ENCODE assay signal across 25 cellular contexts in the genomic region with DNA sequence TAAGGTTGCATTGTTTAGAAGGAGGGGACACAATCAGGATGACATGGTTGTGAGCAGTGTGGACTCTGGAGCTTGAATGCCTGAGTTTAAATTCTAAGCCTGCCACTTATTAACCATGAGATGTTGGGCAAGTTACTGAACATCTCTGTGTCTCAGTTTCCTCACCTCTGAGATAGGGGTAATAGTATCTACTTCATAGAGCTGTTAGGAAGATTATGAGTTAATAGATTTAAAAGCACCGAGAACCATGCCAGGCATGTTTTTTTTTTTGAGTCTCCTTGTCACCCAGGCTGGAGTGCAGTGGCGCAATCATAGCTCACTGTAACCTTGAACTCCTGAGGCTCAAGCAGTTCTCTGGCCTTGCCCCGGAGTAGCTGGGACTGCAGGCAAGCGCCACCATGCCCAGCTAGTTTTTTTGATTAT. TPM values are rescaled to one million over a fixed set of nuclear protein-coding genes. Genes with fewer than 3 reads are reported as not detected.
DNase-seq lines count a peak whose midpoint lies in the region; ATAC-seq, FAIRE-seq and TF ChIP-seq lines count a peak whose summit lies in the region.
"Had no signal": no experiment of that assay in that cellular context is flagged by ENCODE, and none has a peak within 500 bp of the region (broad histone marks: within the 10 kb centered on the region; RNA-seq: fewer than 3 reads in every experiment).

No MANE protein-coding gene starts in this region.

- no peaks in the 10 kb centered on the region for H3K27me3 Mint-ChIP-seq in WTC11 (ENCODE audit: low read depth)
- H3K27me3 Mint-ChIP-seq in activated T-cell treated with anti-CD3 and anti-CD28 coated beads, Interleukin-2, amount 50 U/mL, for 24 hours: no peaks in the 10 kb centered on the region
- H3K27me3 Mint-ChIP-seq: CD4-positive, alpha-beta memory T cell had no signal

- ATAC-seq in WTC11: no peak
- ATAC-seq in left colon: peak; percentile 4
- peak; percentile 20 to 78 (median 61) for ATAC-seq in pancreas
- no peak for ATAC-seq in GM19328 (IDR thresholded peaks at IDR 0.05; ENCODE audit: unreplicated experiment)
- no peak for ATAC-seq in HG03280 (IDR thresholded peaks at IDR 0.05; ENCODE audit: unreplicated experiment)
- ATAC-seq in HG03196 (IDR thresholded peaks at IDR 0.05; ENCODE audit: unreplicated experiment): no peak
- ATAC-seq: A549, GM23338, HCT116 had no signal

- WGBS in pancreas, 2 donors: 10% methylated on average over 4 of the region's 4 CpGs

- peaks cover 0 to 6% (median 5%) of the 10 kb centered on the region in 3 donors for H3K4me1 ChIP-seq in pancreas
- H3K4me1 ChIP-seq: A549 had no signal

- no peaks in the 10 kb centered on the region for H3K27me3 ChIP-seq in pancreas
- H3K27me3 ChIP-seq: BLaER1 had no signal

- DNase-seq in HuH-7 (ENCODE audit: low spot score) (peak; percentile 61), WTC11 (ENCODE audit: low spot score) (no peak), left colon (no peak), pancreas (peak in 1 of 6 donors; percentile 48)
- no peak for DNase-seq in activated T-cell treated with anti-CD3 and anti-CD28 coated beads, Interleukin-2, amount 50 U/mL, for 24 hours
- DNase-seq: Calu3; CD4-positive, alpha-beta memory T cell; GF-D8; MM.1S; NCI-H1105; NCI-H2081; NCI-H2171 treated with DMSO at 0.1 percent for 48 hours; NCI-H446; NCI-H526 treated with DMSO at 0.1 percent for 48 hours; NK-92 treated with Interleukin-12 subunit alpha and Interleukin-12 subunit beta, amount 100 ng/mL, for 24 hours; SIG-M5 had no signal

- no peak overlapping the region for H3K4me3 Mint-ChIP-seq in WTC11
- no peak overlapping the region for H3K4me3 Mint-ChIP-seq in activated T-cell treated with anti-CD3 and anti-CD28 coated beads, Interleukin-2, amount 50 U/mL, for 24 hours
- H3K4me3 Mint-ChIP-seq: CD4-positive, alpha-beta memory T cell; GM23338 had no signal

- H3K36me3 ChIP-seq in pancreas: peaks cover 0 to 31% (median 23%) of the 10 kb centered on the region in 3 donors
- H3K36me3 ChIP-seq: BLaER1 had no signal

- CTCF ChIA-PET in WTC11 (lab: Charles Lee): interaction anchor here (0.5 kb wide), 1 partner anchor 190 kb away, joined by 6 read pairs; a partner anchor contains a TSS

- H3K9me3 Mint-ChIP-seq in WTC11: no peaks in the 10 kb centered on the region
- no peaks in the 10 kb centered on the region for H3K9me3 Mint-ChIP-seq in activated T-cell treated with anti-CD3 and anti-CD28 coated beads, Interleukin-2, amount 50 U/mL, for 24 hours
- H3K9me3 Mint-ChIP-seq: CD4-positive, alpha-beta memory T cell; GM23338 had no signal

- no peaks in the 10 kb centered on the region for H3K36me3 Mint-ChIP-seq in WTC11
- no peaks in the 10 kb centered on the region for H3K36me3 Mint-ChIP-seq in activated T-cell treated with anti-CD3 and anti-CD28 coated beads, Interleukin-2, amount 50 U/mL, for 24 hours (ENCODE audit: low read depth)
- H3K36me3 Mint-ChIP-seq: CD4-positive, alpha-beta memory T cell had no signal

- TF ChIP-seq CTCF in WTC11 (IDR thresholded peaks at IDR 0.05) (no peak), pancreas (IDR thresholded peaks at IDR 0.05) (no peak)

- H3K4me1 Mint-ChIP-seq in WTC11: no peaks in the 10 kb centered on the region
- H3K4me1 Mint-ChIP-seq in activated T-cell treated with anti-CD3 and anti-CD28 coated beads, Interleukin-2, amount 50 U/mL, for 24 hours (ENCODE audit: low read depth): no peaks in the 10 kb centered on the region
- H3K4me1 Mint-ChIP-seq: CD4-positive, alpha-beta memory T cell; GM23338 had no signal

- H3K27ac Mint-ChIP-seq in WTC11: 0 out of 2 replicates have a peak overlapping the region, but pooled peaks have one; percentile 32
- H3K27ac Mint-ChIP-seq in activated T-cell treated with anti-CD3 and anti-CD28 coated beads, Interleukin-2, amount 50 U/mL, for 24 hours: no peak overlapping the region
- H3K27ac Mint-ChIP-seq: GM23338 had no signal

- no peaks in the 10 kb centered on the region for H3K9me3 ChIP-seq in pancreas
- H3K9me3 ChIP-seq: A549, BLaER1 had no signal

- POLR2A ChIA-PET in WTC11 (lab: Charles Lee): no interaction called here

- no peak overlapping the region for H3K4me3 ChIP-seq in pancreas
- H3K4me3 ChIP-seq: A549, BLaER1, GM23338 had no signal

- H3K27ac ChIP-seq in pancreas: no peak overlapping the region
- H3K27ac ChIP-seq: A549, BLaER1 had no signal

- intact Hi-C loops in left colon (cut with DNase I, micrococcal nuclease): no loop called here
- intact Hi-C loops in pancreas (cut with DNase I): no loop called here

- no peak for FAIRE-seq in pancreas (lab: Jason Lieb, UNC)
- FAIRE-seq: A549, GM19239 had no signal

TF ChIP-seq in WTC11, 78 proteins besides CTCF, POLR2A, EP300 and RAD21 (continues in another document):
- TF ChIP-seq NFATC4 (CRISPR knock-in tag; IDR thresholded peaks at IDR 0.05) (no peak), GTF2I (CRISPR knock-in tag; conservative IDR thresholded peaks at IDR 0.05) (no peak), GABPB1 (CRISPR knock-in tag; IDR thresholded peaks at IDR 0.05) (no peak), JUN (CRISPR knock-in tag; IDR thresholded peaks at IDR 0.05) (no peak), FOXP1 (CRISPR knock-in tag; IDR thresholded peaks at IDR 0.05; ENCODE audit: borderline replicate concordance) (no peak), TCF7 (CRISPR knock-in tag; IDR thresholded peaks at IDR 0.05; ENCODE audit: low read depth) (no peak), SOX15 (CRISPR knock-in tag; IDR thresholded peaks at IDR 0.05) (no peak), NFE2L1 (CRISPR knock-in tag; IDR thresholded peaks at IDR 0.05) (no peak), CREB1 (CRISPR knock-in tag; IDR thresholded peaks at IDR 0.05) (no peak), HMGA2 (CRISPR knock-in tag; IDR thresholded peaks at IDR 0.05) (no peak)
- TF ChIP-seq, protein P1, sequence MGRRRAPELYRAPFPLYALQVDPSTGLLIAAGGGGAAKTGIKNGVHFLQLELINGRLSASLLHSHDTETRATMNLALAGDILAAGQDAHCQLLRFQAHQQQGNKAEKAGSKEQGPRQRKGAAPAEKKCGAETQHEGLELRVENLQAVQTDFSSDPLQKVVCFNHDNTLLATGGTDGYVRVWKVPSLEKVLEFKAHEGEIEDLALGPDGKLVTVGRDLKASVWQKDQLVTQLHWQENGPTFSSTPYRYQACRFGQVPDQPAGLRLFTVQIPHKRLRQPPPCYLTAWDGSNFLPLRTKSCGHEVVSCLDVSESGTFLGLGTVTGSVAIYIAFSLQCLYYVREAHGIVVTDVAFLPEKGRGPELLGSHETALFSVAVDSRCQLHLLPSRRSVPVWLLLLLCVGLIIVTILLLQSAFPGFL (CRISPR knock-in tag; IDR thresholded peaks at IDR 0.05; ENCODE audit: borderline replicate concordance): no peak
- TF ChIP-seq, protein P2, sequence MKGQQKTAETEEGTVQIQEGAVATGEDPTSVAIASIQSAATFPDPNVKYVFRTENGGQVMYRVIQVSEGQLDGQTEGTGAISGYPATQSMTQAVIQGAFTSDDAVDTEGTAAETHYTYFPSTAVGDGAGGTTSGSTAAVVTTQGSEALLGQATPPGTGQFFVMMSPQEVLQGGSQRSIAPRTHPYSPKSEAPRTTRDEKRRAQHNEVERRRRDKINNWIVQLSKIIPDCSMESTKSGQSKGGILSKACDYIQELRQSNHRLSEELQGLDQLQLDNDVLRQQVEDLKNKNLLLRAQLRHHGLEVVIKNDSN (CRISPR knock-in tag; IDR thresholded peaks at IDR 0.05): no peak
- TF ChIP-seq, protein P3, sequence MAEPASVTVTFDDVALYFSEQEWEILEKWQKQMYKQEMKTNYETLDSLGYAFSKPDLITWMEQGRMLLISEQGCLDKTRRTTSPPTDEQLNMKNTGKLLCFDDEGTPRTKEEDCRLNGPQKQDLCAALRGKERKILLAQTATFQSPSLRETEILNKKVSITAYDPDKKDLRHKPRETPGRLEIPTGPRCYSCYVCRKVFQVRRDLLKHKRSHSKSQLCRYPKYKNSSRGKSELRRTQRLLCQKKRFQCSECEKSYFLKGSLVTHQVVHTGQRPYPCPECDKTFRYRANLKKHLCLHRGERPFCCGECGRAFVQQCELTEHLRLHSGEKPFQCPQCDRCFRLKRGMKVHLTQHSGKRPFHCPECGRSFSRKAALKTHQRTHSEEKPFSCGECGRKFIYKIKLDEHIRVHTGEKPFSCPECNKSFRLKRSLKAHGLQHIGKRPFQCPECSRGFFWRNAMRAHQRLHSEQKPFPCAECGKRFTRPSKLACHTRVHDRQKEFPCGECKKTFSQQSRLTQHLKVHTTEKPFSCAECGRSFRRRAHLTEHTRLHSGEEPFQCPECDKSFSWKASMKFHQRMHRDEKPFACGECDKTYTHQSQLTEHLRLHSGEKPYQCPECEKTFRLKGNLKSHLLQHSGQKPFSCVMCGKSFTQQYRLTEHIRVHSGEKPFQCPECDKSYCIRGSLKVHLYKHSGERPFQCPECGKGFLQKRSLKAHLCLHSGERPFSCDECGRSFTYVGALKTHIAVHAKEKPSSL (CRISPR knock-in tag; conservative IDR thresholded peaks at IDR 0.05): no peak
- TF ChIP-seq, protein P4, sequence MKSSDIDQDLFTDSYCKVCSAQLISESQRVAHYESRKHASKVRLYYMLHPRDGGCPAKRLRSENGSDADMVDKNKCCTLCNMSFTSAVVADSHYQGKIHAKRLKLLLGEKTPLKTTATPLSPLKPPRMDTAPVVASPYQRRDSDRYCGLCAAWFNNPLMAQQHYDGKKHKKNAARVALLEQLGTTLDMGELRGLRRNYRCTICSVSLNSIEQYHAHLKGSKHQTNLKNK (CRISPR knock-in tag; IDR thresholded peaks at IDR 0.05): no peak
- TF ChIP-seq, protein P5, sequence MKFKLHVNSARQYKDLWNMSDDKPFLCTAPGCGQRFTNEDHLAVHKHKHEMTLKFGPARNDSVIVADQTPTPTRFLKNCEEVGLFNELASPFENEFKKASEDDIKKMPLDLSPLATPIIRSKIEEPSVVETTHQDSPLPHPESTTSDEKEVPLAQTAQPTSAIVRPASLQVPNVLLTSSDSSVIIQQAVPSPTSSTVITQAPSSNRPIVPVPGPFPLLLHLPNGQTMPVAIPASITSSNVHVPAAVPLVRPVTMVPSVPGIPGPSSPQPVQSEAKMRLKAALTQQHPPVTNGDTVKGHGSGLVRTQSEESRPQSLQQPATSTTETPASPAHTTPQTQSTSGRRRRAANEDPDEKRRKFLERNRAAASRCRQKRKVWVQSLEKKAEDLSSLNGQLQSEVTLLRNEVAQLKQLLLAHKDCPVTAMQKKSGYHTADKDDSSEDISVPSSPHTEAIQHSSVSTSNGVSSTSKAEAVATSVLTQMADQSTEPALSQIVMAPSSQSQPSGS (CRISPR knock-in tag; IDR thresholded peaks at IDR 0.05; ENCODE audit: borderline replicate concordance, low read depth): no peak
- TF ChIP-seq, protein P6, sequence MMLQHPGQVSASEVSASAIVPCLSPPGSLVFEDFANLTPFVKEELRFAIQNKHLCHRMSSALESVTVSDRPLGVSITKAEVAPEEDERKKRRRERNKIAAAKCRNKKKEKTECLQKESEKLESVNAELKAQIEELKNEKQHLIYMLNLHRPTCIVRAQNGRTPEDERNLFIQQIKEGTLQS (CRISPR knock-in tag; conservative IDR thresholded peaks at IDR 0.05): no peak

RNA-seq across cellular contexts. Expression of a gene that starts 33.3 kb away (rescaled TPM):
- total RNA-seq in WTC11 (2021): 27.5 to 33.9 TPM (median 27.8 TPM) in 3 replicates
- 100 to 1,000 TPM; 499 to 535 TPM for total RNA-seq in left colon
- total RNA-seq in pancreas: 100 to 1,000 TPM in 1 of 6 donors, 10 to 100 TPM in 5; 37.5 to 101 (median 48.5) TPM
- 10 to 100 TPM; 43.8 to 57.9 TPM for polyA plus RNA-seq in pancreas
- total RNA-seq: LHCN-M2 had no signal

Comparison
In these comparisons a context has a peak if more than half of its experiments do, and no peak if none do; other contexts are left out.
1. ATAC-seq: peak in left colon (single experiment) and pancreas (4 of 4); none in WTC11 (single experiment), GM19328 (single experiment), HG03280 (single experiment) and HG03196 (single experiment).
2. RNA of a gene that starts 33.3 kb away (total RNA-seq): 499 to 535 TPM in left colon; 37.5 to 101 TPM in pancreas and 27.5 to 33.9 TPM in WTC11; every median in the first group is over 4 times any median in the second.